In genomic region chr3:49022751-49023171, GRCh38 we compare ENCODE assay signal across 8 cellular contexts. TPM values are rescaled to one million over a fixed set of nuclear protein-coding genes. Genes with fewer than 3 reads are reported as not detected.
A peak's percentile ranks its signal among the peaks of the same experiment; 100 is the strongest.
DNase-seq lines count a peak whose midpoint lies in the region; ATAC-seq, FAIRE-seq and TF ChIP-seq lines count a peak whose summit lies in the region.

No MANE protein-coding gene starts in this region.

- peak overlapping the region; percentile 93 for H3K9ac ChIP-seq in KMS-11
- peak overlapping the region; percentile 92 to 98 for H3K9ac ChIP-seq in K562 (ENCODE audit: insufficient read depth in 1 of 2, low read depth in 2 of 2, low read length in 2 of 2)

- peak overlapping the region; percentile 94 for H3K27ac ChIP-seq in KMS-11
- H3K27ac ChIP-seq in K562 (ENCODE audit: extremely low read depth, low read depth, low read length), result peak overlapping the region; percentile 99
- peak overlapping the region; percentile 99 for H3K27ac ChIP-seq in mesodermal cell (ENCODE audit: low read depth, low read length, severe bottlenecking)

- BruUV-seq in K562 (replicated peaks; lab: Mats Ljungman, UMichigan), result no TSS peak

- no peaks in the 10 kb centered on the region for H4K20me1 ChIP-seq in KMS-11 (ENCODE audit: insufficient read depth)
- peaks cover 13% of the 10 kb centered on the region for H4K20me1 ChIP-seq in K562 (replicated peaks; ENCODE audit: control insufficient read depth, insufficient read depth, low read length)

- H3K9me1 ChIP-seq in K562 (ENCODE audit: control insufficient read depth, insufficient read depth, low read length), result peaks cover 9% of the 10 kb centered on the region

- H3K4me2 ChIP-seq in KMS-11 (peak overlapping the region; percentile 93), K562 (ENCODE audit: insufficient read depth, low read length) (peak overlapping the region; percentile 91)

- H3K27me3 ChIP-seq in KMS-11 (ENCODE audit: insufficient read depth, low read depth) (no peaks in the 10 kb centered on the region), K562 (ENCODE audit: control insufficient read depth in 2 of 2, insufficient read depth in 2 of 2, low read length in 2 of 2) (no peaks in the 10 kb centered on the region)

- WGBS in K562 (ENCODE audit: insufficient coverage, low coverage, missing lambda C conversion rate), result 15% methylated on average over 11 of the region's 11 CpGs
- WGBS in mesodermal cell (ENCODE audit: insufficient coverage in 2 of 2), 2 experiments, result 29 to 37% methylated on average over 7 to 9 of the region's 11 CpGs

- 0 out of 2 replicates have a peak, but pooled peaks have one; percentile 10 for TF ChIP-seq POLR2A in K562 (conservative IDR thresholded peaks at IDR 0.05)

- POLR2A ChIA-PET in K562 (lab: Yijun Ruan, JAX), result interaction anchor here (0.6 to 8.4 kb wide), 9 partner anchors 10 to 577 kb away, joined by 3 to 104 read pairs (median 4); partner anchors contain the start of genes QRICH1 and WDR6

- H3K27me3 Mint-ChIP-seq in CD14-positive monocyte (ENCODE audit: low read depth in 3 of 3), result peaks cover 0 to 2% (median 0%) of the 10 kb centered on the region in 3 donors

- in situ Hi-C loops in K562 (cut with MboI), result no loop called here

- H3K4me1 ChIP-seq in KMS-11 (ENCODE audit: low read depth, poor library complexity, severe bottlenecking) (peaks cover 18% of the 10 kb centered on the region), K562 (replicated peaks in 1 of 2; ENCODE audit: control insufficient read depth in 2 of 2, insufficient read depth in 2 of 2, low read length in 2 of 2) (peaks cover 15 to 62% of the 10 kb centered on the region in 2 experiments; a peak in 4 of 5 replicates), mesodermal cell (ENCODE audit: control insufficient read depth, insufficient read depth, low read length, poor library complexity, severe bottlenecking) (peaks cover 7% of the 10 kb centered on the region)

- ATAC-seq in K562, result no peak
- no peak for ATAC-seq in GM18520 (IDR thresholded peaks at IDR 0.05; ENCODE audit: unreplicated experiment)
- no peak for ATAC-seq in HG03457 (IDR thresholded peaks at IDR 0.05; ENCODE audit: unreplicated experiment)
- no peak for ATAC-seq in GM18873 (IDR thresholded peaks at IDR 0.05; ENCODE audit: low FRiP score, unreplicated experiment)

- no peak for FAIRE-seq in K562 (lab: Jason Lieb, UNC)

- H3K9me3 ChIP-seq in K562 (replicated peaks; ENCODE audit: control insufficient read depth, insufficient read depth, low read depth, low read length), result no peaks in the 10 kb centered on the region
- H3K9me3 ChIP-seq in mesodermal cell (ENCODE audit: control insufficient read depth, low read length), result no peaks in the 10 kb centered on the region

- intact Hi-C loops in CD14-positive monocyte (cut with micrococcal nuclease), result loop anchor here (5.0 kb wide), 2 partner anchors 35 to 70 kb away; partner anchors contain the start of gene QRICH1 (in 2 of the 2)
- intact Hi-C loops in K562 (cut with micrococcal nuclease), result loop anchor here (10.0 kb wide), 1 partner anchor 142 kb away; the partner anchor contains the start of gene CCDC71

- no peak for TF ChIP-seq EP300 in K562 (IDR thresholded peaks at IDR 0.05; ENCODE audit: low read length)

- peaks cover 40% of the 10 kb centered on the region; the same call in 1 of the 2 replicates for H3K79me2 ChIP-seq in KMS-11 (ENCODE audit: insufficient read depth, low read depth)
- H3K79me2 ChIP-seq in K562 (ENCODE audit: control insufficient read depth, insufficient read depth, low read length), result peaks cover 89% of the 10 kb centered on the region

- peak overlapping the region; percentile 76 for H3K4me3 ChIP-seq in KMS-11 (IDR thresholded peaks at IDR 0.05; ENCODE audit: insufficient read depth, low read depth, low read length)
- peak overlapping the region; percentile 74 for H3K4me3 ChIP-seq in K562
- peak overlapping the region; percentile 93 for H3K4me3 ChIP-seq in mesodermal cell (ENCODE audit: extremely low read depth, insufficient read depth, low read length, poor library complexity, severe bottlenecking)

- H3K27ac Mint-ChIP-seq in CD14-positive monocyte, result peak overlapping the region; percentile 94 to 98 (median 96)

- DNase-seq in CD14-positive monocyte (ENCODE audit: low spot score) (no peak), K562 (ENCODE audit: extremely low read depth in 1 of 4, low spot score in 3 of 4) (peak in 1 of 4 experiments; percentile 11), UCSD-AML1 (lab: John Stamatoyannopoulos, UW; ENCODE audit: unreplicated experiment) (no peak)

- peaks cover 32% of the 10 kb centered on the region for H3K4me1 Mint-ChIP-seq in CD14-positive monocyte

- CTCF ChIA-PET in K562 (lab: Yijun Ruan, JAX; ENCODE audit: low intra/inter-chr PET ratio), result no interaction called here

- no peak for TF ChIP-seq RAD21 in K562 (CRISPR knock-in tag; conservative IDR thresholded peaks at IDR 0.05 in 1 of 2, IDR thresholded peaks at IDR 0.05 in 1 of 2)

- TF ChIP-seq CTCF in CD14-positive monocyte (IDR thresholded peaks at IDR 0.05), result no peak
- TF ChIP-seq CTCF in KMS-11 (conservative IDR thresholded peaks at IDR 0.05; ENCODE audit: low read depth, low read length), result no peak; the same call in 1 of the 2 replicates
- no peak for TF ChIP-seq CTCF in K562 (IDR thresholded peaks at IDR 0.05 in 2 of 3, conservative IDR thresholded peaks at IDR 0.05 in 1 of 3; ENCODE audit: insufficient read depth in 2 of 3, low read depth in 1 of 3, low read length in 3 of 3)

- peak overlapping the region; percentile 90 to 92 for H3K4me3 Mint-ChIP-seq in CD14-positive monocyte

- no peaks in the 10 kb centered on the region for H3K9me3 Mint-ChIP-seq in CD14-positive monocyte

- H2AFZ ChIP-seq in KMS-11 (ENCODE audit: low read depth) (no peak overlapping the region), K562 (ENCODE audit: low read depth, low read length) (no peak overlapping the region)

- peaks cover 33 to 34% of the 10 kb centered on the region in 2 donors for H3K36me3 Mint-ChIP-seq in CD14-positive monocyte

- H3K36me3 ChIP-seq in KMS-11 (ENCODE audit: insufficient read depth) (no peaks in the 10 kb centered on the region), K562 (ENCODE audit: control insufficient read depth, insufficient read depth, low read length) (peaks cover 54% of the 10 kb centered on the region), mesodermal cell (ENCODE audit: control insufficient read depth, insufficient read depth, low read length) (peaks cover 52% of the 10 kb centered on the region)

RNA-seq across cellular contexts. Expression of gene NDUFAF3, which starts 0.8 kb away (rescaled TPM):
- polyA plus RNA-seq in CD14-positive monocyte, result 10 to 100 TPM; 88.8 to 93.4 TPM
- total RNA-seq in K562 (2011; cell fraction: chromatin; rRNA removed; ENCODE audit: low replicate concordance), result 14.7 and 50.3 TPM in 2 replicates
- 65.5 and 74.9 TPM in 2 replicates for total RNA-seq in K562 (2011; cell fraction: nucleolus; rRNA removed)
- total RNA-seq in K562 (2011; cell fraction: nucleoplasm; rRNA removed), result 27.9 and 29.3 TPM in 2 replicates
- total RNA-seq in K562 (2014; rRNA removed), result 127 and 133 TPM in 2 replicates
- 17.9 and 22.4 TPM in 2 replicates for total RNA-seq in K562 (2014; rRNA removed; fragmentation: Illumina TruSeq; extraction: Trizol)
- 26.5 and 27.7 TPM in 2 replicates for total RNA-seq in K562 (2015; rRNA removed; fragmentation: Illumina TruSeq; extraction: Trizol)
- 73.3 and 77.2 TPM in 2 replicates for total RNA-seq in K562 (2021)
- polyA plus RNA-seq in K562 (2011; rRNA removed), result 22.5 and 25.1 TPM in 2 replicates
- 36.7 and 88.5 TPM in 2 replicates for polyA plus RNA-seq in K562 (2011; cell fraction: cytosol; rRNA removed)
- 21.1 and 28.5 TPM in 2 replicates for polyA plus RNA-seq in K562 (2011; cell fraction: nucleus; rRNA removed)
- 62.2 and 78.2 TPM in 2 replicates for polyA plus RNA-seq in K562 (2012)
- 39.8 and 49.8 TPM in 2 replicates for polyA plus RNA-seq in K562 (2014; fragmentation: Illumina TruSeq; extraction: Trizol)
- 10 to 100 TPM; 17.0 to 36.3 TPM for polyA plus RNA-seq in K562 (2014; fragmentation: Nextera tagmentation; extraction: Ambion mirVana)
- 64.6 and 75.9 TPM in 2 replicates for polyA plus RNA-seq in K562 (2014; rRNA removed)
- polyA minus RNA-seq in K562 (2011; rRNA and poly(A)+ RNA removed), result 9.4 and 16.0 TPM in 2 replicates
- polyA minus RNA-seq in K562 (2011; cell fraction: cytosol; rRNA and poly(A)+ RNA removed), result 24.0 and 27.2 TPM in 2 replicates
- polyA minus RNA-seq in K562 (2011; cell fraction: nucleus; rRNA and poly(A)+ RNA removed), result 42.8 and 44.3 TPM in 2 replicates
- polyA plus RNA-seq in mesodermal cell (2013, experiment 1 of 2), result 54.1 TPM
- 58.4 TPM for polyA plus RNA-seq in mesodermal cell (2013, experiment 2 of 2)

RNA-seq across cellular contexts. Expression of gene DALRD3, which starts 4.4 kb away (rescaled TPM):
- polyA plus RNA-seq in CD14-positive monocyte (10 to 100 TPM; 15.0 to 20.0 TPM), K562 (2011; rRNA removed) (30.5 and 31.3 TPM in 2 replicates), K562 (2014; fragmentation: Illumina TruSeq; extraction: Trizol) (14.4 and 15.9 TPM in 2 replicates), K562 (2014; fragmentation: Nextera tagmentation; extraction: Ambion mirVana) (1 to 10 TPM; 6.6 to 7.2 TPM), K562 (2014; rRNA removed) (18.3 and 20.5 TPM in 2 replicates)
- 35.7 and 101 TPM in 2 replicates for total RNA-seq in K562 (2011; cell fraction: chromatin; rRNA removed; ENCODE audit: low replicate concordance)
- 84.0 and 85.6 TPM in 2 replicates for total RNA-seq in K562 (2011; cell fraction: nucleolus; rRNA removed)
- 43.0 and 44.7 TPM in 2 replicates for total RNA-seq in K562 (2011; cell fraction: nucleoplasm; rRNA removed)
- total RNA-seq in K562 (2014; rRNA removed) (15.7 and 18.0 TPM in 2 replicates), K562 (2014; rRNA removed; fragmentation: Illumina TruSeq; extraction: Trizol) (8.4 and 11.6 TPM in 2 replicates), K562 (2015; rRNA removed; fragmentation: Illumina TruSeq; extraction: Trizol) (10.6 and 11.9 TPM in 2 replicates), K562 (2021) (15.7 and 16.0 TPM in 2 replicates)
- polyA plus RNA-seq in K562 (2011; cell fraction: cytosol; rRNA removed), result 45.1 and 53.1 TPM in 2 replicates
- 167 and 168 TPM in 2 replicates for polyA plus RNA-seq in K562 (2011; cell fraction: nucleus; rRNA removed)
- polyA plus RNA-seq in K562 (2012), result 18.1 and 28.0 TPM in 2 replicates
- 15.7 and 24.6 TPM in 2 replicates for polyA minus RNA-seq in K562 (2011; rRNA and poly(A)+ RNA removed)
- 14.8 and 15.2 TPM in 2 replicates for polyA minus RNA-seq in K562 (2011; cell fraction: cytosol; rRNA and poly(A)+ RNA removed)
- 30.7 and 32.9 TPM in 2 replicates for polyA minus RNA-seq in K562 (2011; cell fraction: nucleus; rRNA and poly(A)+ RNA removed)
- polyA plus RNA-seq in mesodermal cell (2013, experiment 1 of 2), result 50.2 TPM
- 40.7 TPM for polyA plus RNA-seq in mesodermal cell (2013, experiment 2 of 2)

RNA-seq across cellular contexts. Expression of gene IMPDH2, which starts 6.4 kb away (rescaled TPM):
- polyA plus RNA-seq in CD14-positive monocyte (10 to 100 TPM; 20.8 to 21.0 TPM), K562 (2011; rRNA removed) (332 and 336 TPM in 2 replicates), K562 (2014; fragmentation: Illumina TruSeq; extraction: Trizol) (362 and 391 TPM in 2 replicates), K562 (2014; fragmentation: Nextera tagmentation; extraction: Ambion mirVana) (100 to 1,000 TPM; 426 to 507 TPM), K562 (2014; rRNA removed) (352 and 442 TPM in 2 replicates)
- 224 and 455 TPM in 2 replicates for total RNA-seq in K562 (2011; cell fraction: chromatin; rRNA removed; ENCODE audit: low replicate concordance)
- 251 and 255 TPM in 2 replicates for total RNA-seq in K562 (2011; cell fraction: nucleolus; rRNA removed)
- total RNA-seq in K562 (2011; cell fraction: nucleoplasm; rRNA removed), result 226 and 247 TPM in 2 replicates
- total RNA-seq in K562 (2014; rRNA removed) (376 and 506 TPM in 2 replicates), K562 (2014; rRNA removed; fragmentation: Illumina TruSeq; extraction: Trizol) (296 and 320 TPM in 2 replicates), K562 (2015; rRNA removed; fragmentation: Illumina TruSeq; extraction: Trizol) (359 and 366 TPM in 2 replicates), K562 (2021) (315 and 318 TPM in 2 replicates)
- polyA plus RNA-seq in K562 (2011; cell fraction: cytosol; rRNA removed), result 304 and 356 TPM in 2 replicates
- 437 and 515 TPM in 2 replicates for polyA plus RNA-seq in K562 (2011; cell fraction: nucleus; rRNA removed)
- 268 and 344 TPM in 2 replicates for polyA plus RNA-seq in K562 (2012)
- 413 and 500 TPM in 2 replicates for polyA minus RNA-seq in K562 (2011; rRNA and poly(A)+ RNA removed)
- polyA minus RNA-seq in K562 (2011; cell fraction: cytosol; rRNA and poly(A)+ RNA removed), result 300 and 330 TPM in 2 replicates
- polyA minus RNA-seq in K562 (2011; cell fraction: nucleus; rRNA and poly(A)+ RNA removed), result 122 and 164 TPM in 2 replicates
- polyA plus RNA-seq in mesodermal cell (2013, experiment 1 of 2), result 211 TPM
- polyA plus RNA-seq in mesodermal cell (2013, experiment 2 of 2), result 202 TPM

RNA-seq across cellular contexts. Expression of gene WDR6, which starts 15.6 kb away (rescaled TPM):
- polyA plus RNA-seq in CD14-positive monocyte, result 10 to 100 TPM; 30.6 to 46.3 TPM
- 147 and 376 TPM in 2 replicates for total RNA-seq in K562 (2011; cell fraction: chromatin; rRNA removed; ENCODE audit: low replicate concordance)
- total RNA-seq in K562 (2011; cell fraction: nucleolus; rRNA removed), result 205 and 207 TPM in 2 replicates
- total RNA-seq in K562 (2011; cell fraction: nucleoplasm; rRNA removed), result 128 and 141 TPM in 2 replicates
- 33.7 and 43.1 TPM in 2 replicates for total RNA-seq in K562 (2014; rRNA removed)
- 29.7 and 40.0 TPM in 2 replicates for total RNA-seq in K562 (2014; rRNA removed; fragmentation: Illumina TruSeq; extraction: Trizol)
- total RNA-seq in K562 (2015; rRNA removed; fragmentation: Illumina TruSeq; extraction: Trizol), result 44.7 and 46.7 TPM in 2 replicates
- total RNA-seq in K562 (2021), result 90.4 and 90.6 TPM in 2 replicates
- 47.6 and 69.8 TPM in 2 replicates for polyA plus RNA-seq in K562 (2011; rRNA removed)
- polyA plus RNA-seq in K562 (2011; cell fraction: cytosol; rRNA removed), result 64.5 and 91.8 TPM in 2 replicates
- polyA plus RNA-seq in K562 (2011; cell fraction: nucleus; rRNA removed), result 426 and 555 TPM in 2 replicates
- polyA plus RNA-seq in K562 (2012), result 82.6 and 84.1 TPM in 2 replicates
- 73.7 and 77.8 TPM in 2 replicates for polyA plus RNA-seq in K562 (2014; fragmentation: Illumina TruSeq; extraction: Trizol)
- polyA plus RNA-seq in K562 (2014; fragmentation: Nextera tagmentation; extraction: Ambion mirVana), result 10 to 100 TPM in 1 of 2 experiments, 1 to 10 TPM in 1; 8.9 to 14.2 TPM
- 60.4 and 66.9 TPM in 2 replicates for polyA plus RNA-seq in K562 (2014; rRNA removed)
- 46.0 and 52.0 TPM in 2 replicates for polyA minus RNA-seq in K562 (2011; rRNA and poly(A)+ RNA removed)
- 33.9 and 49.7 TPM in 2 replicates for polyA minus RNA-seq in K562 (2011; cell fraction: cytosol; rRNA and poly(A)+ RNA removed)
- polyA minus RNA-seq in K562 (2011; cell fraction: nucleus; rRNA and poly(A)+ RNA removed), result 35.3 and 35.7 TPM in 2 replicates
- 121 TPM for polyA plus RNA-seq in mesodermal cell (2013, experiment 1 of 2)
- 93.9 TPM for polyA plus RNA-seq in mesodermal cell (2013, experiment 2 of 2)

RNA-seq across cellular contexts. Expression of gene P4HTM, which starts 32.7 kb away (rescaled TPM):
- polyA plus RNA-seq in CD14-positive monocyte, result 10 to 100 TPM; 14.9 to 18.1 TPM
- 3.4 and 7.6 TPM in 2 replicates for total RNA-seq in K562 (2011; cell fraction: chromatin; rRNA removed; ENCODE audit: low replicate concordance)
- 4.1 and 6.7 TPM in 2 replicates for total RNA-seq in K562 (2011; cell fraction: nucleolus; rRNA removed)
- total RNA-seq in K562 (2011; cell fraction: nucleoplasm; rRNA removed), result 3.4 and 3.7 TPM in 2 replicates
- total RNA-seq in K562 (2014; rRNA removed), result 0.23 and 0.33 TPM in 2 replicates
- total RNA-seq in K562 (2014; rRNA removed; fragmentation: Illumina TruSeq; extraction: Trizol), result 0.25 and 0.32 TPM in 2 replicates
- 0.14 TPM in 1 of 2 replicates, not detected in the other for total RNA-seq in K562 (2015; rRNA removed; fragmentation: Illumina TruSeq; extraction: Trizol)
- total RNA-seq in K562 (2021), result 0.27 and 0.66 TPM in 2 replicates
- 0.30 and 0.47 TPM in 2 replicates for polyA plus RNA-seq in K562 (2011; rRNA removed)
- polyA plus RNA-seq in K562 (2011; cell fraction: cytosol; rRNA removed), result 0.34 and 0.42 TPM in 2 replicates
- 1.3 and 3.4 TPM in 2 replicates for polyA plus RNA-seq in K562 (2011; cell fraction: nucleus; rRNA removed)
- 0.18 and 0.48 TPM in 2 replicates for polyA plus RNA-seq in K562 (2012)
- polyA plus RNA-seq in K562 (2014; fragmentation: Illumina TruSeq; extraction: Trizol), result 0.09 and 0.29 TPM in 2 replicates
- not detected for polyA plus RNA-seq in K562 (2014; fragmentation: Nextera tagmentation; extraction: Ambion mirVana)
- polyA plus RNA-seq in K562 (2014; rRNA removed), result 0.22 and 0.29 TPM in 2 replicates
- 0.63 and 0.77 TPM in 2 replicates for polyA minus RNA-seq in K562 (2011; rRNA and poly(A)+ RNA removed)
- polyA minus RNA-seq in K562 (2011; cell fraction: cytosol; rRNA and poly(A)+ RNA removed), result 0.67 and 1.5 TPM in 2 replicates
- 1.00 and 1.9 TPM in 2 replicates for polyA minus RNA-seq in K562 (2011; cell fraction: nucleus; rRNA and poly(A)+ RNA removed)
- polyA plus RNA-seq in mesodermal cell (2013, experiment 1 of 2), result 17.0 TPM
- 16.3 TPM for polyA plus RNA-seq in mesodermal cell (2013, experiment 2 of 2)

Comparison
In these comparisons a context has a peak if more than half of its experiments do, and no peak if none do; other contexts are left out.
1. RNA of gene IMPDH2, which starts 6.4 kb away (polyA plus RNA-seq): 268 to 515 TPM in K562; 20.8 to 21.0 TPM in CD14-positive monocyte; every median in the first group is over 10 times any median in the second.
2. Peak in every context shown above with its lines, with median percentiles within 50 percentile points of each other: H3K27ac ChIP-seq and H3K4me3 ChIP-seq.